Comparison of ENCODE assay signal across 8 cellular contexts in genomic region chr1:112718691-112719418, GRCh38. TPM values are rescaled to one million over a fixed set of nuclear protein-coding genes. Genes with fewer than 3 reads are reported as not detected.
DNase-seq lines count a peak whose midpoint lies in the region; ATAC-seq and TF ChIP-seq lines count a peak whose summit lies in the region.

No MANE protein-coding gene starts in this region.

- CTCF ChIA-PET in CD4-positive, alpha-beta T cell (lab: Charles Lee), result interaction anchor here (1.0 to 2.3 kb wide), 3 partner anchors 10 to 86 kb away, joined by 4 to 9 read pairs (median 5); partner anchors contain the start of gene RHOC
- CTCF ChIA-PET in OCI-LY7 (lab: Charles Lee; ENCODE audit: unreplicated experiment), result no interaction called here

- intact Hi-C loops in CD4-positive, alpha-beta T cell (cut with DNase I, micrococcal nuclease), result loop anchor here (5.0 to 10.0 kb wide), 6 partner anchors 102 to 1096 kb away; partner anchors contain the start of genes CAPZA1 (in 1 of the 2), RSBN1 (in 1 of the 2), SLC16A1 (in 1 of the 2) and ST7L (in 1 of the 2)
- intact Hi-C loops in OCI-LY7 (cut with micrococcal nuclease; ENCODE audit: unreplicated experiment), result loop anchor here (5.0 kb wide), 1 partner anchor 958 kb away; no protein-coding TSS in a partner anchor
- intact Hi-C loops in esophagus squamous epithelium (cut with DNase I), result loop anchor here (5.0 kb wide), 1 partner anchor 88 kb away; no protein-coding TSS in a partner anchor

- 0 out of 2 replicates have a peak overlapping the region, but pooled peaks have one; percentile 19 for H3K4me2 ChIP-seq in OCI-LY7 (ENCODE audit: low read length)

- H3K4me3 ChIP-seq in HL-60 (replicated peaks; ENCODE audit: insufficient read depth, low read length), result no peak overlapping the region
- no peak overlapping the region for H3K4me3 ChIP-seq in OCI-LY7 (ENCODE audit: low read depth, low read length, poor library complexity, severe bottlenecking)
- H3K4me3 ChIP-seq in esophagus squamous epithelium, result peak overlapping the region in 2 of 4 donors; percentile 37 to 61

- H3K27me3 ChIP-seq in CD4-positive, alpha-beta T cell (ENCODE audit: control insufficient read depth, insufficient read depth, low read length), result peaks cover 22% of the 10 kb centered on the region
- H3K27me3 ChIP-seq in HL-60 (ENCODE audit: insufficient read depth, poor library complexity, severe bottlenecking), result peaks cover 12% of the 10 kb centered on the region
- H3K27me3 ChIP-seq in esophagus squamous epithelium, result peaks cover 0 to 29% (median 0%) of the 10 kb centered on the region in 4 donors

- no peak overlapping the region for H2AFZ ChIP-seq in OCI-LY7 (ENCODE audit: low read length)

- H3K4me1 ChIP-seq in OCI-LY7 (ENCODE audit: insufficient read depth, low read length, poor library complexity, severe bottlenecking) (peaks cover 15% of the 10 kb centered on the region), esophagus squamous epithelium (peaks cover 13 to 53% (median 23%) of the 10 kb centered on the region in 3 donors)

- DNase-seq in CD4-positive, alpha-beta T cell, result peak; percentile 53 to 79 (median 64)
- DNase-seq in HL-60 (ENCODE audit: low read depth in 1 of 2, low spot score in 1 of 2) (peak in 1 of 2 experiments; percentile 73), OCI-LY7 (ENCODE audit: low spot score) (peak; percentile 61), esophagus squamous epithelium (lab: John Stamatoyannopoulos, UW) (no peak)
- peak; percentile 83 for DNase-seq in activated T-cell treated with anti-CD3 and anti-CD28 coated beads, Interleukin-2, amount 50 U/mL, for 24 hours
- DNase-seq in stimulated activated naive CD4-positive, alpha-beta T cell (lab: John Stamatoyannopoulos, UW), result peak; percentile 25 to 67 (median 63)

- peaks cover 32% of the 10 kb centered on the region for H3K27me3 Mint-ChIP-seq in CD4-positive, alpha-beta T cell
- H3K27me3 Mint-ChIP-seq in activated T-cell treated with anti-CD3 and anti-CD28 coated beads, Interleukin-2, amount 50 U/mL, for 24 hours, result peaks cover 36% of the 10 kb centered on the region
- H3K27me3 Mint-ChIP-seq in nephron (ENCODE audit: low read depth), result peaks cover 35% of the 10 kb centered on the region

- H3K27ac Mint-ChIP-seq in CD4-positive, alpha-beta T cell, result no peak overlapping the region
- H3K27ac Mint-ChIP-seq in activated T-cell treated with anti-CD3 and anti-CD28 coated beads, Interleukin-2, amount 50 U/mL, for 24 hours, result no peak overlapping the region
- H3K27ac Mint-ChIP-seq in nephron, result peak overlapping the region in 2 of 3 experiments; percentile 37 to 43

- 34 to 60% methylated on average over 2 to 7 of the region's 44 CpGs for WGBS in esophagus squamous epithelium, 2 donors

- no peaks in the 10 kb centered on the region for H3K9me2 ChIP-seq in OCI-LY7 (ENCODE audit: insufficient read depth, low read length)

- H3K27ac ChIP-seq in CD4-positive, alpha-beta T cell (ENCODE audit: low read depth, low read length), result no peak overlapping the region
- no peak overlapping the region for H3K27ac ChIP-seq in HL-60 (replicated peaks)
- H3K27ac ChIP-seq in OCI-LY7 (ENCODE audit: low read depth, low read length, poor library complexity, severe bottlenecking), result no peak overlapping the region
- H3K27ac ChIP-seq in esophagus squamous epithelium, result no peak overlapping the region

- ATAC-seq in CD4-positive, alpha-beta T cell (ENCODE audit: poor library complexity), result peak; percentile 24
- ATAC-seq in HG03139 (IDR thresholded peaks at IDR 0.05; ENCODE audit: unreplicated experiment), result no peak

- no peaks in the 10 kb centered on the region for H3K36me3 Mint-ChIP-seq in CD4-positive, alpha-beta T cell (ENCODE audit: low read depth)
- H3K36me3 Mint-ChIP-seq in activated T-cell treated with anti-CD3 and anti-CD28 coated beads, Interleukin-2, amount 50 U/mL, for 24 hours (ENCODE audit: low read depth), result no peaks in the 10 kb centered on the region
- H3K36me3 Mint-ChIP-seq in nephron (ENCODE audit: low read depth), result no peaks in the 10 kb centered on the region

- peaks cover 39% of the 10 kb centered on the region for H3K4me1 Mint-ChIP-seq in CD4-positive, alpha-beta T cell (ENCODE audit: low read depth)
- peaks cover 36% of the 10 kb centered on the region for H3K4me1 Mint-ChIP-seq in activated T-cell treated with anti-CD3 and anti-CD28 coated beads, Interleukin-2, amount 50 U/mL, for 24 hours (ENCODE audit: low read depth)
- peaks cover 47% of the 10 kb centered on the region for H3K4me1 Mint-ChIP-seq in nephron

- peak overlapping the region; percentile 79 for H3K4me3 Mint-ChIP-seq in CD4-positive, alpha-beta T cell
- no peak overlapping the region for H3K4me3 Mint-ChIP-seq in activated T-cell treated with anti-CD3 and anti-CD28 coated beads, Interleukin-2, amount 50 U/mL, for 24 hours
- peak overlapping the region; percentile 10 to 60 (median 55) for H3K4me3 Mint-ChIP-seq in nephron

- TF ChIP-seq CTCF in CD4-positive, alpha-beta T cell (IDR thresholded peaks at IDR 0.05), result peak; percentile 94
- TF ChIP-seq CTCF in HL-60 (IDR thresholded peaks at IDR 0.05; ENCODE audit: insufficient read depth, low read length) (peak; percentile 81), OCI-LY7 (conservative IDR thresholded peaks at IDR 0.05; ENCODE audit: low read length) (peak; percentile 77), esophagus squamous epithelium (IDR thresholded peaks at IDR 0.05) (peak; percentile 83 to 93 (median 88)), nephron (IDR thresholded peaks at IDR 0.05; ENCODE audit: unreplicated experiment in 3 of 3) (peak; percentile 79 to 93 (median 84))

- no peaks in the 10 kb centered on the region for H4K20me1 ChIP-seq in OCI-LY7 (ENCODE audit: insufficient read depth, low read length)

- H3K36me3 ChIP-seq in OCI-LY7 (ENCODE audit: insufficient read depth, low read length), result no peaks in the 10 kb centered on the region
- no peaks in the 10 kb centered on the region for H3K36me3 ChIP-seq in esophagus squamous epithelium

- no peaks in the 10 kb centered on the region for H3K79me2 ChIP-seq in OCI-LY7 (ENCODE audit: insufficient read depth, low read depth, low read length)

- TF ChIP-seq POLR2A in esophagus squamous epithelium (IDR thresholded peaks at IDR 0.05), result no peak

- H3K9me3 ChIP-seq in CD4-positive, alpha-beta T cell (ENCODE audit: control insufficient read depth, low read length), result no peaks in the 10 kb centered on the region
- H3K9me3 ChIP-seq in OCI-LY7 (ENCODE audit: low read length) (no peaks in the 10 kb centered on the region), esophagus squamous epithelium (no peaks in the 10 kb centered on the region)

- BruUV-seq in OCI-LY7 (replicated peaks; lab: Mats Ljungman, UMichigan), result no TSS peak

- POLR2A ChIA-PET in CD4-positive, alpha-beta T cell (lab: Charles Lee), result interaction anchor here (0.6 to 0.8 kb wide), 2 partner anchors 51 to 1065 kb away, joined by 3 to 4 read pairs; no protein-coding TSS in a partner anchor
- POLR2A ChIA-PET in OCI-LY7 (lab: Charles Lee), result interaction anchor here (0.6 to 1.1 kb wide), 4 partner anchors 11 to 325 kb away, joined by 3 to 6 read pairs (median 4); no protein-coding TSS in a partner anchor

- H3K9me3 Mint-ChIP-seq in CD4-positive, alpha-beta T cell, result no peaks in the 10 kb centered on the region
- no peaks in the 10 kb centered on the region for H3K9me3 Mint-ChIP-seq in activated T-cell treated with anti-CD3 and anti-CD28 coated beads, Interleukin-2, amount 50 U/mL, for 24 hours
- H3K9me3 Mint-ChIP-seq in nephron, result no peaks in the 10 kb centered on the region

RNA-seq across cellular contexts. Expression of gene PPM1J, which starts 3.7 kb away (rescaled TPM):
- total RNA-seq in CD4-positive, alpha-beta T cell, result under 1 TPM; 0.39 to 0.49 TPM
- total RNA-seq in OCI-LY7 (2014; rRNA removed; shearing (Covaris generic)), result 1.4 and 1.5 TPM in 2 replicates
- 3.7 and 4.2 TPM in 2 replicates for total RNA-seq in OCI-LY7 (2022)
- 1 to 10 TPM; 2.2 to 4.8 (median 2.9) TPM for total RNA-seq in esophagus squamous epithelium

RNA-seq across cellular contexts. Expression of gene RHOC, which starts 11.9 kb away (rescaled TPM):
- 10 to 100 TPM; 11.9 to 12.7 TPM for total RNA-seq in CD4-positive, alpha-beta T cell
- total RNA-seq in OCI-LY7 (2014; rRNA removed; shearing (Covaris generic)), result 23.1 and 34.9 TPM in 2 replicates
- total RNA-seq in OCI-LY7 (2022) (43.3 and 46.2 TPM in 2 replicates), esophagus squamous epithelium (100 to 1,000 TPM in 2 of 4 donors, 10 to 100 TPM in 2; 49.9 to 108 (median 78.0) TPM)

RNA-seq across cellular contexts. Expression of gene MOV10, which starts 44.4 kb away (rescaled TPM):
- 10 to 100 TPM; 80.6 to 89.3 TPM for total RNA-seq in CD4-positive, alpha-beta T cell
- total RNA-seq in OCI-LY7 (2014; rRNA removed; shearing (Covaris generic)), result 24.4 and 28.2 TPM in 2 replicates
- total RNA-seq in OCI-LY7 (2022) (30.4 and 32.4 TPM in 2 replicates), esophagus squamous epithelium (10 to 100 TPM; 16.5 to 34.2 (median 28.9) TPM)

Comparison
In these comparisons a context has a peak if more than half of its experiments do, and no peak if none do; other contexts are left out.
1. H3K27ac Mint-ChIP-seq: peak in nephron (2 of 3); none in CD4-positive, alpha-beta T cell (single experiment) and activated T-cell treated with anti-CD3 and anti-CD28 coated beads, Interleukin-2, amount 50 U/mL, for 24 hours (single experiment).
2. Peak in every context shown above with its lines, with median percentiles within 50 percentile points of each other: CTCF ChIP-seq.